Comparison of ENCODE assay signal across 11 cellular contexts in genomic region chr15:47412802-47413201, GRCh38.
DNase-seq lines count a peak whose midpoint lies in the region; TF ChIP-seq lines count a peak whose summit lies in the region.
"Had no signal": no experiment of that assay in that cellular context is flagged by ENCODE, and none has a peak within 500 bp of the region (broad histone marks: within the 10 kb centered on the region; RNA-seq: fewer than 3 reads in every experiment).

No MANE protein-coding gene starts in this region.

- TF ChIP-seq CTCF in BE2C (IDR thresholded peaks at IDR 0.05; ENCODE audit: low read depth, low read length) (no peak), VCaP (conservative IDR thresholded peaks at IDR 0.05) (no peak), smooth muscle cell (IDR thresholded peaks at IDR 0.05; ENCODE audit: borderline replicate concordance, insufficient read depth, poor library complexity, severe bottlenecking) (no peak), coronary artery (IDR thresholded peaks at IDR 0.05) (no peak), suprapubic skin (IDR thresholded peaks at IDR 0.05) (no peak)

- no peaks in the 10 kb centered on the region for H3K27me3 ChIP-seq in BE2C
- no peaks in the 10 kb centered on the region for H3K27me3 ChIP-seq in smooth muscle cell (ENCODE audit: low read depth)
- no peaks in the 10 kb centered on the region for H3K27me3 ChIP-seq in suprapubic skin

- no peak overlapping the region for H3K9ac ChIP-seq in smooth muscle cell (ENCODE audit: low read depth)

- no peaks in the 10 kb centered on the region for H3K79me2 ChIP-seq in smooth muscle cell (ENCODE audit: low read depth)

- H3K4me2 ChIP-seq in smooth muscle cell, result peak overlapping the region; percentile 80

- peak overlapping the region; percentile 16; the same call in 1 of the 2 replicates for H3K4me3 ChIP-seq in BE2C (ENCODE audit: low read depth, low read length)
- H3K4me3 ChIP-seq in smooth muscle cell, result no peak overlapping the region
- no peak overlapping the region for H3K4me3 ChIP-seq in coronary artery
- no peak overlapping the region for H3K4me3 ChIP-seq in suprapubic skin

- peaks cover 11% of the 10 kb centered on the region for H3F3A ChIP-seq in smooth muscle cell (ENCODE audit: low read depth)

- no peak for TF ChIP-seq POLR2A in suprapubic skin (IDR thresholded peaks at IDR 0.05)

- peak overlapping the region; percentile 70 for H2AFZ ChIP-seq in smooth muscle cell (ENCODE audit: low read depth)

- peak; percentile 15 for DNase-seq in BE2C
- DNase-seq in NCI-H82 (lab: John Stamatoyannopoulos, UW), result peak; percentile 29
- DNase-seq in smooth muscle cell (lab: John Stamatoyannopoulos, UW; ENCODE audit: unreplicated experiment), result no peak
- no peak for DNase-seq in ureter (ENCODE audit: low spot score)
- no peak for DNase-seq in coronary artery (ENCODE audit: low spot score)
- DNase-seq in suprapubic skin (ENCODE audit: low spot score in 2 of 2), result no peak
- DNase-seq: CD8-positive, alpha-beta T cell; COR-L47; DMS53; GF-D8 had no signal

- no peaks in the 10 kb centered on the region for H4K20me1 ChIP-seq in smooth muscle cell (ENCODE audit: low read depth)

- H3K27ac ChIP-seq in VCaP (peak overlapping the region; percentile 9; the same call in 1 of the 2 replicates), smooth muscle cell (ENCODE audit: low read depth) (no peak overlapping the region), coronary artery (no peak overlapping the region), suprapubic skin (no peak overlapping the region)

- 85% methylated on average over 4 of the region's 4 CpGs for WGBS in smooth muscle cell (ENCODE audit: low lambda C conversion rate)
- 84% methylated on average over 4 of the region's 4 CpGs for WGBS in suprapubic skin

- no peak for TF ChIP-seq EP300 in suprapubic skin (IDR thresholded peaks at IDR 0.05)

- H3K9me3 ChIP-seq in BE2C (no peaks in the 10 kb centered on the region), smooth muscle cell (replicated peaks; ENCODE audit: low read depth) (no peaks in the 10 kb centered on the region), suprapubic skin (no peaks in the 10 kb centered on the region)

- H3K36me3 ChIP-seq in BE2C, result no peaks in the 10 kb centered on the region
- H3K36me3 ChIP-seq in smooth muscle cell (ENCODE audit: low read depth), result no peaks in the 10 kb centered on the region
- no peaks in the 10 kb centered on the region for H3K36me3 ChIP-seq in suprapubic skin

- H3K4me1 ChIP-seq in BE2C (peaks cover 47% of the 10 kb centered on the region), smooth muscle cell (ENCODE audit: low read depth) (peaks cover 10% of the 10 kb centered on the region), suprapubic skin (no peaks in the 10 kb centered on the region)

Comparison
In these comparisons a context has a peak if more than half of its experiments do, and no peak if none do; other contexts are left out.
1. DNase-seq: peak in BE2C (single experiment) and NCI-H82 (single experiment); none in smooth muscle cell (single experiment), ureter (single experiment), coronary artery (single experiment) and suprapubic skin (0 of 2).